ENCODE assay signal across 8 cellular contexts in genomic region chr10:116743266-116744064, GRCh38. TPM values are rescaled to one million over a fixed set of nuclear protein-coding genes. Genes with fewer than 3 reads are reported as not detected.
A peak's percentile ranks its signal among the peaks of the same experiment; 100 is the strongest.
DNase-seq lines count a peak whose midpoint lies in the region; ATAC-seq and TF ChIP-seq lines count a peak whose summit lies in the region.

No MANE protein-coding gene starts in this region.

- no peak overlapping the region for H2AFZ ChIP-seq in mesenchymal stem cell (ENCODE audit: low read depth, low read length)

- H3K9ac ChIP-seq in mesenchymal stem cell (ENCODE audit: low read length) = peak overlapping the region; percentile 89

- no peak for DNase-seq in activated T-cell treated with anti-CD3 and anti-CD28 coated beads, Interleukin-2, amount 50 U/mL, for 4 hours
- no peak for DNase-seq in activated T-cell treated with anti-CD3 and anti-CD28 coated beads, Interleukin-2, amount 50 U/mL, for 48 hours
- DNase-seq in mesenchymal stem cell = no peak
- DNase-seq in tibial nerve (ENCODE audit: low spot score in 2 of 2) = no peak
- DNase-seq in GF-D8 (lab: John Stamatoyannopoulos, UW) = no peak
- DNase-seq in Ammon's horn (ENCODE audit: low spot score) = no peak
- DNase-seq in stimulated activated CD4-positive, alpha-beta T cell treated with anti-CD3 and anti-CD28 coated beads, Interleukin-2, amount 100 ng/mL, for 48 hours = no peak

- H3K27me3 ChIP-seq in mesenchymal stem cell (ENCODE audit: control insufficient read depth in 1 of 2, insufficient read depth in 1 of 2, low read length in 2 of 2) (no peaks in the 10 kb centered on the region), tibial nerve (peaks cover 0 to 5% of the 10 kb centered on the region in 2 donors)

- H3K4me3 ChIP-seq in mesenchymal stem cell (ENCODE audit: insufficient read depth in 1 of 2, low read depth in 1 of 2, low read length in 2 of 2) (peak overlapping the region in 1 of 2 experiments; percentile 77), tibial nerve (peak overlapping the region; percentile 64 to 85 (median 78))

- peaks cover 0 to 7% of the 10 kb centered on the region in 2 experiments for H3K36me3 ChIP-seq in mesenchymal stem cell (ENCODE audit: control insufficient read depth in 1 of 2, insufficient read depth in 2 of 2, low read depth in 1 of 2, low read length in 2 of 2)
- no peaks in the 10 kb centered on the region for H3K36me3 ChIP-seq in tibial nerve

- H3K9me3 Mint-ChIP-seq in activated T-cell treated with anti-CD3 and anti-CD28 coated beads, Interleukin-2, amount 50 U/mL, for 4 hours = no peaks in the 10 kb centered on the region
- peaks cover 0 to 8% (median 3%) of the 10 kb centered on the region in 5 experiments for H3K9me3 Mint-ChIP-seq in brain

- H3K27me3 Mint-ChIP-seq in activated T-cell treated with anti-CD3 and anti-CD28 coated beads, Interleukin-2, amount 50 U/mL, for 4 hours (ENCODE audit: low read depth) = peaks cover 61% of the 10 kb centered on the region
- peaks cover 8% of the 10 kb centered on the region for H3K27me3 Mint-ChIP-seq in brain

- no peak for ATAC-seq in activated T-cell treated with anti-CD3 and anti-CD28 coated beads, Interleukin-2, amount 50 U/mL, for 4 hours

- no peak overlapping the region for H2BK5ac ChIP-seq in mesenchymal stem cell (ENCODE audit: low read depth, low read length, poor library complexity, severe bottlenecking)

- H2AK5ac ChIP-seq in mesenchymal stem cell (ENCODE audit: low read length, severe bottlenecking) = peak overlapping the region; percentile 50

- H3K4me1 ChIP-seq in mesenchymal stem cell (ENCODE audit: control insufficient read depth, insufficient read depth, low read depth, low read length) = peaks cover 32% of the 10 kb centered on the region
- peaks cover 0 to 41% (median 5%) of the 10 kb centered on the region in 4 donors for H3K4me1 ChIP-seq in tibial nerve

- peak overlapping the region; percentile 58 for H3K4me2 ChIP-seq in mesenchymal stem cell (ENCODE audit: low read length, poor library complexity, severe bottlenecking)

- H2BK120ac ChIP-seq in mesenchymal stem cell (ENCODE audit: low read depth, low read length) = no peak overlapping the region

- peak overlapping the region; percentile 51 for H3K27ac ChIP-seq in mesenchymal stem cell (ENCODE audit: low read length, poor library complexity, severe bottlenecking)
- H3K27ac ChIP-seq in tibial nerve = peak overlapping the region; percentile 80 to 99 (median 94)

- peak overlapping the region; percentile 55 for H3K4me3 Mint-ChIP-seq in activated T-cell treated with anti-CD3 and anti-CD28 coated beads, Interleukin-2, amount 50 U/mL, for 4 hours
- H3K4me3 Mint-ChIP-seq in brain = peak overlapping the region; percentile 76 to 80 (median 77)

- H3K18ac ChIP-seq in mesenchymal stem cell (ENCODE audit: low read depth in 1 of 2, low read length in 2 of 2) = no peak overlapping the region

- TF ChIP-seq EP300 in tibial nerve (IDR thresholded peaks at IDR 0.05) = peak in 1 of 2 donors; percentile 23

- no peak overlapping the region for H4K91ac ChIP-seq in mesenchymal stem cell (ENCODE audit: low read length)

- H3K27ac Mint-ChIP-seq in brain = peak overlapping the region in 2 of 5 experiments; percentile 60 to 77

- H3K14ac ChIP-seq in mesenchymal stem cell (ENCODE audit: low read length in 2 of 2) = no peak overlapping the region

- peak overlapping the region; percentile 71 for H2BK15ac ChIP-seq in mesenchymal stem cell (ENCODE audit: low read depth, poor library complexity, severe bottlenecking)

- peaks cover 5% of the 10 kb centered on the region for H3K79me1 ChIP-seq in mesenchymal stem cell (replicated peaks; ENCODE audit: low read length, poor library complexity, severe bottlenecking)

- 49% methylated on average over 24 of the region's 24 CpGs for WGBS in mesenchymal stem cell
- WGBS in tibial nerve, 2 donors = 42 to 50% methylated on average over 21 to 24 of the region's 24 CpGs

- no peak overlapping the region for H4K8ac ChIP-seq in mesenchymal stem cell (ENCODE audit: low read length)

- no peaks in the 10 kb centered on the region for H3K36me3 Mint-ChIP-seq in activated T-cell treated with anti-CD3 and anti-CD28 coated beads, Interleukin-2, amount 50 U/mL, for 4 hours (ENCODE audit: insufficient read depth)
- H3K36me3 Mint-ChIP-seq in brain = no peaks in the 10 kb centered on the region

- H3K23ac ChIP-seq in mesenchymal stem cell (ENCODE audit: low read length in 2 of 2) = peak overlapping the region in 1 of 2 experiments; percentile 34

- no peaks in the 10 kb centered on the region for H3K9me3 ChIP-seq in mesenchymal stem cell (ENCODE audit: control insufficient read depth, low read length)
- no peaks in the 10 kb centered on the region for H3K9me3 ChIP-seq in tibial nerve

- TF ChIP-seq CTCF in brain (conservative IDR thresholded peaks at IDR 0.05) (no peak), tibial nerve (IDR thresholded peaks at IDR 0.05) (no peak)

- no peak overlapping the region for H3K4ac ChIP-seq in mesenchymal stem cell (ENCODE audit: low read depth in 1 of 2, low read length in 2 of 2)

- H2BK12ac ChIP-seq in mesenchymal stem cell (ENCODE audit: low read length in 2 of 2) = no peak overlapping the region

- peak in 1 of 2 donors; percentile 23 for TF ChIP-seq POLR2A in tibial nerve (IDR thresholded peaks at IDR 0.05)

- peaks cover 1% of the 10 kb centered on the region for H3K4me1 Mint-ChIP-seq in activated T-cell treated with anti-CD3 and anti-CD28 coated beads, Interleukin-2, amount 50 U/mL, for 4 hours (ENCODE audit: low read depth)
- H3K4me1 Mint-ChIP-seq in brain = peaks cover 20% of the 10 kb centered on the region

RNA-seq across cellular contexts. Expression of gene HSPA12A, which starts 1.1 kb away (rescaled TPM):
- total RNA-seq in activated T-cell treated with anti-CD3 and anti-CD28 coated beads, Interleukin-2, amount 50 U/mL, for 4 hours = under 1 TPM; 0.15 to 0.45 (median 0.16) TPM
- polyA plus RNA-seq in brain (ENCODE audit: insufficient read depth, low read depth, low replicate concordance) = 11.6 TPM
- 3.9 TPM for polyA plus RNA-seq in mesenchymal stem cell (2013, experiment 1 of 2)
- 3.8 TPM for polyA plus RNA-seq in mesenchymal stem cell (2013, experiment 2 of 2)
- 100 to 1,000 TPM; 125 to 187 (median 147) TPM for total RNA-seq in tibial nerve

Comparison
In these comparisons a context has a peak if more than half of its experiments do, and no peak if none do; other contexts are left out.
1. RNA of gene HSPA12A, which starts 1.1 kb away (total RNA-seq): 125 to 187 TPM in tibial nerve; 0.15 to 0.45 TPM in activated T-cell treated with anti-CD3 and anti-CD28 coated beads, Interleukin-2, amount 50 U/mL, for 4 hours; every median in the first group is over 10 times any median in the second.